ENCODE assay signal across 8 cellular contexts in the genomic region with DNA sequence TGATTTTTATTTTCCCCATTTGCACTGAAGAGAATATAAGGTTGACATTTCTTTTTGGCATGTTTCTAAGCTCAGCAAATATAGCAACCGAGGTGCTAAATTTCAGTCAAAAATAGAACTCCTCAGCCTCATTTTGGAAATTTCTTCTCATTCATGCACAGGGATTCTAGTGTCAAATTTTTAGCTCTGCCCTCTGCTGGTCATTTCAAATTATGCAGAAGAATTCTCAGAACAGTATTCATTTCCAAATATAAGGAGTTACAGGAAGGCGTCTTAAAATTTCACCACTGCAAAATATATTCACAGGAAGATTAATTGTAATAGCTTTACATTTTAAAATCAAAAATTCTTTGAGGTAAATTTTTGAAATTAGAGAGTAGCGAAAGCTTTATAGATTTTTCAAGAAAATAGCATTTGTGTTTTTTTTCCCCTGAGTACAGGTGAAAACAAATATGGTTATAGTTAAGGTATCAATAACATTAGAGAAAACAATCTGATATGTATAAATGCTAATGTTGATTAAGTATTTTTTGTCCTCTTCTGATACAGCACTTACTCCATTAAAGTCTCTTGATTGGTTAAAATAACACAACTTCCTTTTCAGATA. TPM values are rescaled to one million over a fixed set of nuclear protein-coding genes. Genes with fewer than 3 reads are reported as not detected.
A peak's percentile ranks its signal among the peaks of the same experiment; 100 is the strongest.
DNase-seq lines count a peak whose midpoint lies in the region; ATAC-seq and TF ChIP-seq lines count a peak whose summit lies in the region.

No MANE protein-coding gene starts in this region.

- no peak overlapping the region for H3K4me2 ChIP-seq in SU-DHL-6 (ENCODE audit: low read depth, low read length, poor library complexity, severe bottlenecking)

- H3K4me1 ChIP-seq in upper lobe of right lung: no peaks in the 10 kb centered on the region

- H3K9me3 Mint-ChIP-seq in activated T-helper 17 cell treated with anti-CD3 and anti-CD28 coated beads, Interleukin-2, amount 50 U/mL, for 72 hours: no peaks in the 10 kb centered on the region

- H3K79me2 ChIP-seq in SU-DHL-6 (ENCODE audit: insufficient read depth, low read length): no peaks in the 10 kb centered on the region

- H3K27ac ChIP-seq in AG04450 (ENCODE audit: low read depth, low read length) (no peak overlapping the region), SU-DHL-6 (ENCODE audit: low read depth, low read length) (no peak overlapping the region), upper lobe of right lung (no peak overlapping the region)

- intact Hi-C loops in upper lobe of right lung (cut with DNase I): no loop called here

- no peak overlapping the region for H3K4me3 Mint-ChIP-seq in activated T-helper 17 cell treated with anti-CD3 and anti-CD28 coated beads, Interleukin-2, amount 50 U/mL, for 72 hours

- H3K9me2 ChIP-seq in SU-DHL-6 (replicated peaks; ENCODE audit: insufficient read depth, low read length): no peaks in the 10 kb centered on the region

- H3K27me3 ChIP-seq in AG04450 (ENCODE audit: control insufficient read depth, insufficient read depth, low read length): no peaks in the 10 kb centered on the region
- H3K27me3 ChIP-seq in SU-DHL-6 (ENCODE audit: low read length): no peaks in the 10 kb centered on the region
- no peaks in the 10 kb centered on the region for H3K27me3 ChIP-seq in upper lobe of right lung

- DNase-seq in AG04450 (ENCODE audit: low read depth, low spot score) (no peak), glomerular endothelial cell (ENCODE audit: extremely low read depth, low read depth, low spot score) (peak; percentile 7), upper lobe of right lung (no peak), occipital lobe (lab: John Stamatoyannopoulos, UW) (no peak)

- CTCF ChIA-PET in AG04450 (lab: Charles Lee): interaction anchor here (0.6 to 5.2 kb wide), 51 partner anchors 9 to 681 kb away, joined by 3 to 175 read pairs (median 5); a partner anchor contains a TSS

- no peak overlapping the region for H3K9ac ChIP-seq in SU-DHL-6 (ENCODE audit: low read length)

- peaks cover 11% of the 10 kb centered on the region for H3K27me3 Mint-ChIP-seq in activated T-helper 17 cell treated with anti-CD3 and anti-CD28 coated beads, Interleukin-2, amount 50 U/mL, for 72 hours

- no peaks in the 10 kb centered on the region for H3K36me3 Mint-ChIP-seq in activated T-helper 17 cell treated with anti-CD3 and anti-CD28 coated beads, Interleukin-2, amount 50 U/mL, for 72 hours (ENCODE audit: low read depth)

- POLR2A ChIA-PET in AG04450 (lab: Yijun Ruan, JAX): no interaction called here

- 0 out of 2 replicates have a peak, but pooled peaks cover 5% of the 10 kb centered on the region for H4K20me1 ChIP-seq in SU-DHL-6 (ENCODE audit: low read depth, low read length)

- H3K27ac Mint-ChIP-seq in activated T-helper 17 cell treated with anti-CD3 and anti-CD28 coated beads, Interleukin-2, amount 50 U/mL, for 72 hours: no peak overlapping the region

- H3K9me3 ChIP-seq in AG04450 (ENCODE audit: control insufficient read depth, insufficient read depth, low read length) (no peaks in the 10 kb centered on the region), SU-DHL-6 (ENCODE audit: insufficient read depth, low read length) (no peaks in the 10 kb centered on the region), upper lobe of right lung (no peaks in the 10 kb centered on the region)

- no peak overlapping the region for H3K4me3 ChIP-seq in AG04450 (ENCODE audit: low read depth, low read length)
- H3K4me3 ChIP-seq in SU-DHL-6 (ENCODE audit: insufficient read depth, low read length, poor library complexity, severe bottlenecking): no peak overlapping the region
- H3K4me3 ChIP-seq in upper lobe of right lung: no peak overlapping the region

- H3K36me3 ChIP-seq in SU-DHL-6 (ENCODE audit: low read length) (no peaks in the 10 kb centered on the region), upper lobe of right lung (no peaks in the 10 kb centered on the region)

- H3K4me1 Mint-ChIP-seq in activated T-helper 17 cell treated with anti-CD3 and anti-CD28 coated beads, Interleukin-2, amount 50 U/mL, for 72 hours: no peaks in the 10 kb centered on the region

- TF ChIP-seq CTCF in AG04450 (IDR thresholded peaks at IDR 0.05; ENCODE audit: low read depth, low read length): peak; percentile 72
- TF ChIP-seq CTCF in LNCAP (IDR thresholded peaks at IDR 0.05): peak; percentile 83
- TF ChIP-seq CTCF in SU-DHL-6 (IDR thresholded peaks at IDR 0.05; ENCODE audit: insufficient read depth, low read length, poor library complexity, severe bottlenecking): peak; percentile 44
- TF ChIP-seq CTCF in upper lobe of right lung (IDR thresholded peaks at IDR 0.05): peak; percentile 64

- no peaks in the 10 kb centered on the region for H3F3A ChIP-seq in SU-DHL-6 (ENCODE audit: insufficient read depth)

- no peak overlapping the region for H2AFZ ChIP-seq in SU-DHL-6 (ENCODE audit: low read depth, low read length, severe bottlenecking)

- ATAC-seq in GM18502 (IDR thresholded peaks at IDR 0.05; ENCODE audit: poor library complexity, unreplicated experiment): peak; percentile 64
- peak; percentile 36 for ATAC-seq in upper lobe of right lung
- no peak for ATAC-seq in activated T-helper 17 cell treated with anti-CD3 and anti-CD28 coated beads, Interleukin-2, amount 50 U/mL, for 72 hours (replicated peaks)

RNA-seq across cellular contexts. Expression of a gene that starts 57.9 kb away (rescaled TPM):
- polyA plus RNA-seq in AG04450 (2011; rRNA removed): 6.8 and 6.9 TPM in 2 replicates
- polyA minus RNA-seq in AG04450 (2011; rRNA and poly(A)+ RNA removed): 5.8 and 9.4 TPM in 2 replicates
- 0.29 and 7.5 TPM in 2 replicates for total RNA-seq in glomerular endothelial cell
- 0.52 TPM for total RNA-seq in upper lobe of right lung
- total RNA-seq in activated T-helper 17 cell treated with anti-CD3 and anti-CD28 coated beads, Interleukin-2, amount 50 U/mL, for 72 hours: not detected
- total RNA-seq in occipital lobe: 61.1 TPM
